ENCODE assay signal across 28 cellular contexts in the genomic region with DNA sequence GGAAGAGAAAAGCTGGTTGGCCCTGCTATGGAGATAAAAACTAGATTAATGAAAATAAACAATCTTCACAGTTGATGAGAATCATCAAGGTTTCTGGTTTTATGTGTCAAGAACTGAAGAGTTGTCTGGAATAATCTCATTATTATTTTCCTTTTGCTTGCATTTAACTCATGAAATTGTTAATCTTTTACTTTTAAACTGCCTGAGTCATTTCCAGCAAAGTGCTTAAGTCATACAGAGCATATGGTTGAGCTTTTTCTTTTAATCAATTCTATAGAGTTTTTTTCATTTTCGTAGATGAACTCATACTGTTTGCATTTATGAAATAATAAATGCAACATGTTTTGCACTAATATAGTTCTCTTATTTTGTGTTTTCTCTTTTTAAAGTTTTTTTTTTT.
"Had no signal": no experiment of that assay in that cellular context is flagged by ENCODE, and none has a peak within 500 bp of the region (broad histone marks: within the 10 kb centered on the region; RNA-seq: fewer than 3 reads in every experiment).

No MANE protein-coding gene starts in this region.

- ATAC-seq: left colon; left lung; natural killer cell; psoas muscle; right lobe of liver; stimulated activated effector memory CD8-positive, alpha-beta T cell treated with anti-CD3 and anti-CD28 coated beads, Interleukin-12 subunit alpha, Interleukin-12 subunit beta, amount 100 ng/mL, for 72 hours; stimulated activated naive CD8-positive, alpha-beta T cell treated with anti-CD3 and anti-CD28 coated beads, Interleukin-15, amount 100 ng/mL, for 72 hours had no signal

- H3K4me3 Mint-ChIP-seq: immature natural killer cell; mesothelial cell of epicardium; natural killer cell; nephron progenitor cell; neural progenitor cell; stimulated activated effector memory CD8-positive, alpha-beta T cell treated with anti-CD3 and anti-CD28 coated beads, Interleukin-12 subunit alpha, Interleukin-12 subunit beta, amount 100 ng/mL, for 72 hours; stimulated activated naive CD8-positive, alpha-beta T cell treated with anti-CD3 and anti-CD28 coated beads, Interleukin-15, amount 100 ng/mL, for 72 hours; type B pancreatic cell had no signal

- DNase-seq: hypothalamus; immature natural killer cell; kidney; left colon; left lung; mesendoderm; naive B cell; natural killer cell; nephron progenitor cell; occipital lobe; psoas muscle; right lobe of liver; spleen; stimulated activated CD4-positive, alpha-beta T cell treated with anti-CD3 and anti-CD28 coated beads, Interleukin-4, amount 100 ng/mL, for 24 hours; stimulated activated naive CD4-positive, alpha-beta T cell treated with Interleukin-2 at 50 U/mL for 16 hours; stimulated activated naive CD8-positive, alpha-beta T cell treated with anti-CD3 and anti-CD28 coated beads, Interleukin-15, amount 100 ng/mL, for 72 hours; substantia nigra; uterus had no signal

- H3K9ac ChIP-seq: neural progenitor cell, parathyroid adenoma had no signal

- H3K4me2 ChIP-seq: neural progenitor cell had no signal

- H3K4me3 ChIP-seq: left lung, lung, neural progenitor cell, psoas muscle, right atrium auricular region, right lobe of liver, spleen, tibial nerve, uterus had no signal

- H3K79me2 ChIP-seq: parathyroid adenoma had no signal

- H2AFZ ChIP-seq: neural progenitor cell, parathyroid adenoma had no signal

- H3K27ac ChIP-seq: left lung, neural progenitor cell, neutrophil, parathyroid adenoma, psoas muscle, right atrium auricular region, right lobe of liver, spleen, tibial nerve, uterus had no signal

- H3K9me3 Mint-ChIP-seq: mesothelial cell of epicardium, nephron progenitor cell, neural progenitor cell, type B pancreatic cell had no signal

- H3K9me3 ChIP-seq: left lung, psoas muscle, right atrium auricular region, right lobe of liver, spleen, tibial nerve, uterus had no signal

- H3K27me3 Mint-ChIP-seq: naive B cell; stimulated activated naive CD8-positive, alpha-beta T cell treated with anti-CD3 and anti-CD28 coated beads, Interleukin-15, amount 100 ng/mL, for 72 hours; type B pancreatic cell had no signal

- H3K27me3 ChIP-seq: left lung, neural progenitor cell, neutrophil, right atrium auricular region, right lobe of liver, spleen, tibial nerve, uterus had no signal

- H3K36me3 Mint-ChIP-seq: mesothelial cell of epicardium; naive B cell; natural killer cell; neural progenitor cell; stimulated activated effector memory CD8-positive, alpha-beta T cell treated with anti-CD3 and anti-CD28 coated beads, Interleukin-12 subunit alpha, Interleukin-12 subunit beta, amount 100 ng/mL, for 72 hours; type B pancreatic cell had no signal

- H3K4me1 Mint-ChIP-seq: immature natural killer cell; naive B cell; natural killer cell; nephron progenitor cell; neural progenitor cell; stimulated activated effector memory CD8-positive, alpha-beta T cell treated with anti-CD3 and anti-CD28 coated beads, Interleukin-12 subunit alpha, Interleukin-12 subunit beta, amount 100 ng/mL, for 72 hours; stimulated activated naive CD8-positive, alpha-beta T cell treated with anti-CD3 and anti-CD28 coated beads, Interleukin-15, amount 100 ng/mL, for 72 hours had no signal

- H3K4me1 ChIP-seq: left lung, neural progenitor cell, parathyroid adenoma, psoas muscle, right atrium auricular region, right lobe of liver, spleen, tibial nerve, uterus had no signal

- FAIRE-seq: islet of Langerhans, kidney had no signal

- H3K36me3 ChIP-seq: left lung, neural progenitor cell, neutrophil, right atrium auricular region, right lobe of liver, spleen, tibial nerve, uterus had no signal

- H3K27ac Mint-ChIP-seq: immature natural killer cell; mesothelial cell of epicardium; naive B cell; natural killer cell; nephron progenitor cell; neural progenitor cell; stimulated activated effector memory CD8-positive, alpha-beta T cell treated with anti-CD3 and anti-CD28 coated beads, Interleukin-12 subunit alpha, Interleukin-12 subunit beta, amount 100 ng/mL, for 72 hours; stimulated activated naive CD8-positive, alpha-beta T cell treated with anti-CD3 and anti-CD28 coated beads, Interleukin-15, amount 100 ng/mL, for 72 hours; type B pancreatic cell had no signal
